1 cellular context compared by ENCODE assay signal in genomic region chr17:2414665-2415064, GRCh38.
TF ChIP-seq lines count a peak whose summit lies in the region.

No MANE protein-coding gene starts in this region.

TF ChIP-seq in IMR-90, 13 proteins besides CTCF, POLR2A, EP300 and RAD21 (continued from another document):
- no peak for TF ChIP-seq ELK1 (IDR thresholded peaks at IDR 0.05; ENCODE audit: borderline replicate concordance, low read depth, low read length)
- no peak for TF ChIP-seq MAFK (IDR thresholded peaks at IDR 0.05; ENCODE audit: low read depth, low read length)
- no peak for TF ChIP-seq RCOR1 (IDR thresholded peaks at IDR 0.05; ENCODE audit: insufficient replicate concordance, low read length)
- TF ChIP-seq FOS (IDR thresholded peaks at IDR 0.05; ENCODE audit: low read depth, low read length) = no peak
- no peak for TF ChIP-seq CEBPB (IDR thresholded peaks at IDR 0.05; ENCODE audit: low read depth, low read length)
- TF ChIP-seq CHD1 (IDR thresholded peaks at IDR 0.05; ENCODE audit: low read depth, low read length) = no peak
- no peak for TF ChIP-seq USF2 (IDR thresholded peaks at IDR 0.05; ENCODE audit: low read depth, low read length)
- no peak for TF ChIP-seq NFE2L2 (IDR thresholded peaks at IDR 0.05; ENCODE audit: low read depth, low read length)
- no peak for TF ChIP-seq MXI1 (IDR thresholded peaks at IDR 0.05; ENCODE audit: borderline replicate concordance, low read depth, low read length)
- no peak for TF ChIP-seq SMC3 (IDR thresholded peaks at IDR 0.05; ENCODE audit: low read depth, low read length)
- no peak for TF ChIP-seq RFX5 (IDR thresholded peaks at IDR 0.05; ENCODE audit: low read depth, low read length)
- no peak for TF ChIP-seq MAZ (IDR thresholded peaks at IDR 0.05; ENCODE audit: borderline replicate concordance, low read depth, low read length)
